ENCODE assay signal across 31 cellular contexts in the genomic region with DNA sequence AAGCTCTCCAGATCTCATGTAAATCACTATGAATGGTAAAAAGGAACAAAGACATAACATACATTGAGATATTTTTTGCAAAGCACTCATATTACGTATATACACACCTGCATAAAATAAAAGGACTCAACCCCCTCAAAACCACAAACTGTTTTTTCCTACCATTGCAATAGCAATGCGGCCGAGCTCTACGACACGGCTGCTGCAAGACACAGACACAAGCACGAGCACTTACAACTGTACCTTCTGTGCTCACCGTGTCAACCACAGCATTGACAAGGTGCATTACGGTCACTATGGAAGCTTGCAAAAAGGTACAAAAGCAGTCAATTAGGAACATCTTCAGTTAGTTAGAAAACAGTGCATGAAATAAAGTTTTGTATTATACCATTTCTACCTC. TPM values are rescaled to one million over a fixed set of nuclear protein-coding genes. Genes with fewer than 3 reads are reported as not detected.
"Had no signal": no experiment of that assay in that cellular context is flagged by ENCODE, and none has a peak within 500 bp of the region (broad histone marks: within the 10 kb centered on the region; RNA-seq: fewer than 3 reads in every experiment).

No MANE protein-coding gene starts in this region.

- H3K4me1 ChIP-seq: adrenal gland, body of pancreas, breast epithelium had no signal

- H3K9me3 Mint-ChIP-seq: activated CD4-positive, alpha-beta T cell treated with anti-CD3 and anti-CD28 coated beads, Interleukin-2, amount 10 ng/mL, durations not matched to agents 24 days and 14 days; activated naive CD4-positive, alpha-beta T cell treated with anti-CD3 and anti-CD28 coated beads, Interleukin-2, amount 50 U/mL, for 72 hours; activated T-cell treated with anti-CD3 and anti-CD28 coated beads, Interleukin-2, amount 50 U/mL, for 24 hours; activated T-helper 2 cell treated with anti-CD3 and anti-CD28 coated beads, Interferon-gamma antibody, Interleukin-2, Interleukin-4, amounts not matched to agents 10 μg/mL and 5 μg/mL and 100 μg/mL, durations not matched to agents 14 hours and 24 hours and 36 hours had no signal

- H3K27me3 ChIP-seq: adrenal gland, body of pancreas, breast epithelium had no signal

- H3K36me3 Mint-ChIP-seq: activated naive CD4-positive, alpha-beta T cell treated with anti-CD3 and anti-CD28 coated beads, Interleukin-2, amount 50 U/mL, for 72 hours had no signal

- DNase-seq: activated CD4-positive, alpha-beta T cell treated with anti-CD3 and anti-CD28 coated beads, Interleukin-2, amount 10 ng/mL, durations not matched to agents 24 days and 14 days; activated CD4-positive, alpha-beta T cell treated with anti-CD3 and anti-CD28 coated beads, Interleukin-2, amount 50 U/mL, for 4 hours; activated CD8-positive, alpha-beta T cell treated with anti-CD3 and anti-CD28 coated beads, Interleukin-2, amount 10 ng/mL, durations not matched to agents 7 days and 5 days; activated gamma-delta T cell; activated naive CD4-positive, alpha-beta T cell treated with Interleukin-2 at 50 U/mL for 16 hours; activated T-cell treated with anti-CD3 and anti-CD28 coated beads, Interleukin-2, amount 50 U/mL, for 24 hours; adrenal gland; body of pancreas; IMR-90; KG1; NCI-H1092; NCI-H1436 treated with DMSO at 0.1 percent for 48 hours; NCI-H1694 treated with DMSO at 0.1 percent for 48 hours; NCI-H345; NCI-H524 treated with DMSO at 0.1 percent for 48 hours; PC-9; SW 1271; T-helper 1 cell; T-helper 2 cell; T-helper 9 cell; WERI-Rb-1 had no signal

- H3K36me3 ChIP-seq: adrenal gland, WERI-Rb-1 had no signal

- ATAC-seq: activated CD8-positive, alpha-beta T cell treated with anti-CD3 and anti-CD28 coated beads, Interleukin-2, amount 10 ng/mL, durations not matched to agents 7 days and 5 days; activated naive CD4-positive, alpha-beta T cell treated with anti-CD3 and anti-CD28 coated beads, Interleukin-2, amount 50 U/mL, for 72 hours; Right ventricle myocardium inferior had no signal

- H3K27ac Mint-ChIP-seq: activated CD4-positive, alpha-beta T cell treated with anti-CD3 and anti-CD28 coated beads, Interleukin-2, amount 10 ng/mL, durations not matched to agents 24 days and 14 days; activated CD8-positive, alpha-beta T cell treated with anti-CD3 and anti-CD28 coated beads, Interleukin-2, amount 10 ng/mL, durations not matched to agents 7 days and 5 days; activated naive CD4-positive, alpha-beta T cell treated with anti-CD3 and anti-CD28 coated beads, Interleukin-2, amount 50 U/mL, for 72 hours; activated T-cell treated with anti-CD3 and anti-CD28 coated beads, Interleukin-2, amount 50 U/mL, for 24 hours; activated T-helper 2 cell treated with anti-CD3 and anti-CD28 coated beads, Interferon-gamma antibody, Interleukin-2, Interleukin-4, amounts not matched to agents 10 μg/mL and 5 μg/mL and 100 μg/mL, durations not matched to agents 14 hours and 24 hours and 36 hours had no signal

- H3K9me3 ChIP-seq: adrenal gland, body of pancreas, breast epithelium had no signal

- H3K4me1 Mint-ChIP-seq: activated CD4-positive, alpha-beta T cell treated with anti-CD3 and anti-CD28 coated beads, Interleukin-2, amount 10 ng/mL, durations not matched to agents 24 days and 14 days had no signal

- H3K27me3 Mint-ChIP-seq: activated CD4-positive, alpha-beta T cell treated with anti-CD3 and anti-CD28 coated beads, Interleukin-2, amount 10 ng/mL, durations not matched to agents 24 days and 14 days had no signal

- H3K4me3 Mint-ChIP-seq: activated CD4-positive, alpha-beta T cell treated with anti-CD3 and anti-CD28 coated beads, Interleukin-2, amount 10 ng/mL, durations not matched to agents 24 days and 14 days; activated CD8-positive, alpha-beta T cell treated with anti-CD3 and anti-CD28 coated beads, Interleukin-2, amount 10 ng/mL, durations not matched to agents 7 days and 5 days; activated T-cell treated with anti-CD3 and anti-CD28 coated beads, Interleukin-2, amount 50 U/mL, for 24 hours had no signal

- H3K27ac ChIP-seq: adrenal gland, body of pancreas, breast epithelium, PC-9, RWPE1, WERI-Rb-1 had no signal

- H3K4me3 ChIP-seq: adrenal gland, body of pancreas, breast epithelium, PC-9 had no signal

RNA-seq across cellular contexts. Expression of gene MTNR1A, which starts 37.1 kb away (rescaled TPM):
- total RNA-seq: activated CD4-positive, alpha-beta T cell treated with anti-CD3 and anti-CD28 coated beads, Interleukin-2, amount 10 ng/mL, durations not matched to agents 24 days and 14 days; activated CD8-positive, alpha-beta T cell treated with anti-CD3 and anti-CD28 coated beads, Interleukin-2, amount 10 ng/mL, durations not matched to agents 7 days and 5 days; activated naive CD4-positive, alpha-beta T cell treated with anti-CD3 and anti-CD28 coated beads, Interleukin-2, amount 50 U/mL, for 72 hours; activated T-helper 2 cell treated with anti-CD3 and anti-CD28 coated beads, Interferon-gamma antibody, Interleukin-2, Interleukin-4, amounts not matched to agents 10 μg/mL and 5 μg/mL and 100 μg/mL, durations not matched to agents 14 hours and 24 hours and 36 hours; adrenal gland; breast epithelium; cardiac septum; IMR-90; LHCN-M2; M059J; NCI-H460; OCI-LY7; PC-9; Right ventricle myocardium inferior had no signal
- polyA plus RNA-seq: adrenal gland, IMR-90 had no signal
